In genomic region chr1:6066680-6067079, GRCh38 we compare ENCODE assay signal across 21 cellular contexts. TPM values are rescaled to one million over a fixed set of nuclear protein-coding genes. Genes with fewer than 3 reads are reported as not detected.
A peak's percentile ranks its signal among the peaks of the same experiment; 100 is the strongest.
DNase-seq lines count a peak whose midpoint lies in the region; ATAC-seq and TF ChIP-seq lines count a peak whose summit lies in the region.
"Had no signal": no experiment of that assay in that cellular context is flagged by ENCODE, and none has a peak within 500 bp of the region (broad histone marks: within the 10 kb centered on the region; RNA-seq: fewer than 3 reads in every experiment).

No MANE protein-coding gene starts in this region.

- intact Hi-C loops in left ventricle myocardium superior (cut with micrococcal nuclease): no loop called here

- ATAC-seq in WTC11: no peak
- no peak for ATAC-seq in stimulated activated effector memory CD8-positive, alpha-beta T cell treated with anti-CD3 and anti-CD28 coated beads, Interleukin-12 subunit alpha, Interleukin-12 subunit beta, amount 100 ng/mL, for 72 hours
- ATAC-seq in T-cell (replicated peaks in 1 of 4): no peak
- no peak for ATAC-seq in left ventricle myocardium superior
- ATAC-seq: GM12878, HCT116 had no signal

- no peaks in the 10 kb centered on the region for H3K27me3 Mint-ChIP-seq in activated T-cell treated with anti-CD3 and anti-CD28 coated beads, Interleukin-2, amount 50 U/mL, for 24 hours
- no peaks in the 10 kb centered on the region for H3K27me3 Mint-ChIP-seq in WTC11 (ENCODE audit: low read depth)
- H3K27me3 Mint-ChIP-seq in chondrocyte (ENCODE audit: low read depth): peaks cover 23% of the 10 kb centered on the region
- no peaks in the 10 kb centered on the region for H3K27me3 Mint-ChIP-seq in T-cell
- H3K27me3 Mint-ChIP-seq: CD4-positive, CD25-positive, alpha-beta regulatory T cell; CD8-positive, alpha-beta memory T cell had no signal

- POLR2A ChIA-PET in WTC11 (lab: Charles Lee): no interaction called here
- POLR2A ChIA-PET in T-cell (lab: Charles Lee): no interaction called here

- H3K36me3 Mint-ChIP-seq in activated T-cell treated with anti-CD3 and anti-CD28 coated beads, Interleukin-2, amount 50 U/mL, for 24 hours (ENCODE audit: low read depth): peaks cover 75% of the 10 kb centered on the region
- H3K36me3 Mint-ChIP-seq in WTC11: no peaks in the 10 kb centered on the region
- no peaks in the 10 kb centered on the region for H3K36me3 Mint-ChIP-seq in chondrocyte (ENCODE audit: low read depth)
- H3K36me3 Mint-ChIP-seq in stimulated activated effector memory CD8-positive, alpha-beta T cell treated with anti-CD3 and anti-CD28 coated beads, Interleukin-12 subunit alpha, Interleukin-12 subunit beta, amount 100 ng/mL, for 72 hours: peaks cover 83% of the 10 kb centered on the region
- peaks cover 16% of the 10 kb centered on the region for H3K36me3 Mint-ChIP-seq in T-cell

- H3K4me1 Mint-ChIP-seq in activated T-cell treated with anti-CD3 and anti-CD28 coated beads, Interleukin-2, amount 50 U/mL, for 24 hours (ENCODE audit: low read depth): peaks cover 9% of the 10 kb centered on the region
- H3K4me1 Mint-ChIP-seq in WTC11 (no peaks in the 10 kb centered on the region), chondrocyte (ENCODE audit: low read depth) (no peaks in the 10 kb centered on the region), T-cell (peaks cover 0 to 23% (median 10%) of the 10 kb centered on the region in 3 donors)
- H3K4me1 Mint-ChIP-seq in stimulated activated effector memory CD8-positive, alpha-beta T cell treated with anti-CD3 and anti-CD28 coated beads, Interleukin-12 subunit alpha, Interleukin-12 subunit beta, amount 100 ng/mL, for 72 hours: peaks cover 30% of the 10 kb centered on the region

- TF ChIP-seq CTCF in WTC11 (IDR thresholded peaks at IDR 0.05) (no peak), chondrocyte (IDR thresholded peaks at IDR 0.05) (no peak)

- no peaks in the 10 kb centered on the region for H3K9me3 Mint-ChIP-seq in activated T-cell treated with anti-CD3 and anti-CD28 coated beads, Interleukin-2, amount 50 U/mL, for 24 hours
- H3K9me3 Mint-ChIP-seq in WTC11 (no peaks in the 10 kb centered on the region), chondrocyte (ENCODE audit: low read depth) (no peaks in the 10 kb centered on the region), T-cell (no peaks in the 10 kb centered on the region)
- H3K9me3 Mint-ChIP-seq in stimulated activated effector memory CD8-positive, alpha-beta T cell treated with anti-CD3 and anti-CD28 coated beads, Interleukin-12 subunit alpha, Interleukin-12 subunit beta, amount 100 ng/mL, for 72 hours: no peaks in the 10 kb centered on the region
- H3K9me3 Mint-ChIP-seq: CD4-positive, CD25-positive, alpha-beta regulatory T cell; CD8-positive, alpha-beta memory T cell; HFFc6 had no signal

- H3K27ac Mint-ChIP-seq in activated T-cell treated with anti-CD3 and anti-CD28 coated beads, Interleukin-2, amount 50 U/mL, for 24 hours: peak overlapping the region; percentile 44
- H3K27ac Mint-ChIP-seq in WTC11 (peak overlapping the region; percentile 45; the same call in 1 of the 2 replicates), chondrocyte (ENCODE audit: unreplicated experiment) (no peak overlapping the region), T-cell (no peak overlapping the region)
- H3K27ac Mint-ChIP-seq in stimulated activated effector memory CD8-positive, alpha-beta T cell treated with anti-CD3 and anti-CD28 coated beads, Interleukin-12 subunit alpha, Interleukin-12 subunit beta, amount 100 ng/mL, for 72 hours: peak overlapping the region; percentile 65
- H3K27ac Mint-ChIP-seq: CD4-positive, CD25-positive, alpha-beta regulatory T cell; HFFc6 had no signal

- DNase-seq in activated T-cell treated with anti-CD3 and anti-CD28 coated beads, Interleukin-2, amount 50 U/mL, for 24 hours: no peak
- DNase-seq in activated T-cell treated with anti-CD3 and anti-CD28 coated beads for 4 hours (no peak), WTC11 (ENCODE audit: low spot score) (no peak), chondrocyte (ENCODE audit: low spot score) (peak; percentile 73), T-cell (no peak), left ventricle myocardium superior (no peak)
- DNase-seq in stimulated activated effector memory CD8-positive, alpha-beta T cell treated with anti-CD3 and anti-CD28 coated beads, Interleukin-12 subunit alpha, Interleukin-12 subunit beta, amount 100 ng/mL, for 72 hours (ENCODE audit: low spot score in 2 of 2): no peak
- DNase-seq: BE2C; C1 segment of cervical spinal cord; CD4-positive, CD25-positive, alpha-beta regulatory T cell; CD8-positive, alpha-beta memory T cell; COR-L47; DMS 273 treated with DMSO at 0.1 percent for 48 hours; DMS53; DND-41; EL; GOT3; H7; HFFc6 had no signal

- CTCF ChIA-PET in WTC11 (lab: Charles Lee): interaction anchor here (1.6 kb wide), 1 partner anchor 14 kb away, joined by 6 read pairs; no protein-coding TSS in a partner anchor
- CTCF ChIA-PET in T-cell (lab: Charles Lee): no interaction called here

- no peak overlapping the region for H3K4me3 Mint-ChIP-seq in activated T-cell treated with anti-CD3 and anti-CD28 coated beads, Interleukin-2, amount 50 U/mL, for 24 hours
- H3K4me3 Mint-ChIP-seq in WTC11 (no peak overlapping the region), chondrocyte (ENCODE audit: unreplicated experiment) (no peak overlapping the region), T-cell (no peak overlapping the region)
- no peak overlapping the region for H3K4me3 Mint-ChIP-seq in stimulated activated effector memory CD8-positive, alpha-beta T cell treated with anti-CD3 and anti-CD28 coated beads, Interleukin-12 subunit alpha, Interleukin-12 subunit beta, amount 100 ng/mL, for 72 hours
- H3K4me3 Mint-ChIP-seq: CD8-positive, alpha-beta memory T cell; HFFc6 had no signal

TF ChIP-seq in WTC11, 78 proteins besides CTCF, POLR2A, EP300 and RAD21:
- TF ChIP-seq NFATC4 (CRISPR knock-in tag; IDR thresholded peaks at IDR 0.05) (no peak), GABPB1 (CRISPR knock-in tag; IDR thresholded peaks at IDR 0.05) (no peak), NR2C2 (CRISPR knock-in tag; IDR thresholded peaks at IDR 0.05) (no peak), RORB (CRISPR knock-in tag; IDR thresholded peaks at IDR 0.05) (no peak), SMAD4 (CRISPR knock-in tag; IDR thresholded peaks at IDR 0.05) (no peak), ZNF671 (CRISPR knock-in tag; IDR thresholded peaks at IDR 0.05) (no peak), TP53 (CRISPR knock-in tag; IDR thresholded peaks at IDR 0.05) (no peak), NFE2L1 (CRISPR knock-in tag; IDR thresholded peaks at IDR 0.05) (no peak)
- TF ChIP-seq, protein P1, sequence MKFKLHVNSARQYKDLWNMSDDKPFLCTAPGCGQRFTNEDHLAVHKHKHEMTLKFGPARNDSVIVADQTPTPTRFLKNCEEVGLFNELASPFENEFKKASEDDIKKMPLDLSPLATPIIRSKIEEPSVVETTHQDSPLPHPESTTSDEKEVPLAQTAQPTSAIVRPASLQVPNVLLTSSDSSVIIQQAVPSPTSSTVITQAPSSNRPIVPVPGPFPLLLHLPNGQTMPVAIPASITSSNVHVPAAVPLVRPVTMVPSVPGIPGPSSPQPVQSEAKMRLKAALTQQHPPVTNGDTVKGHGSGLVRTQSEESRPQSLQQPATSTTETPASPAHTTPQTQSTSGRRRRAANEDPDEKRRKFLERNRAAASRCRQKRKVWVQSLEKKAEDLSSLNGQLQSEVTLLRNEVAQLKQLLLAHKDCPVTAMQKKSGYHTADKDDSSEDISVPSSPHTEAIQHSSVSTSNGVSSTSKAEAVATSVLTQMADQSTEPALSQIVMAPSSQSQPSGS (CRISPR knock-in tag; IDR thresholded peaks at IDR 0.05; ENCODE audit: borderline replicate concordance, low read depth): no peak

RNA-seq across cellular contexts. Expression of gene KCNAB2, which starts 21.0 kb away (rescaled TPM):
- 9.3 to 10.3 TPM (median 9.6 TPM) in 3 replicates for total RNA-seq in WTC11 (2021)
- 4.2 to 7.3 TPM (median 5.2 TPM) in 3 replicates for total RNA-seq in chondrocyte
- 100 to 1,000 TPM; 181 to 270 (median 252) TPM for total RNA-seq in T-cell
- total RNA-seq in left ventricle myocardium superior: 18.5 TPM

Comparison
In these comparisons a context has a peak if more than half of its experiments do, and no peak if none do; other contexts are left out.
1. H3K27ac Mint-ChIP-seq: peak in activated T-cell treated with anti-CD3 and anti-CD28 coated beads, Interleukin-2, amount 50 U/mL, for 24 hours (single experiment), WTC11 (single experiment) and stimulated activated effector memory CD8-positive, alpha-beta T cell treated with anti-CD3 and anti-CD28 coated beads, Interleukin-12 subunit alpha, Interleukin-12 subunit beta, amount 100 ng/mL, for 72 hours (single experiment); none in chondrocyte (single experiment) and T-cell (0 of 2).